ENCODE assay signal across 1 cellular context in genomic region chr3:124576565-124577493, GRCh38.
TF ChIP-seq lines count a peak whose summit lies in the region.

No MANE protein-coding gene starts in this region.

TF ChIP-seq in GM12878, 131 proteins besides CTCF, POLR2A, EP300 and RAD21 (continued from another document):
- TF ChIP-seq IRF4 (IDR thresholded peaks at IDR 0.05; ENCODE audit: low read depth, low read length) = peak; percentile 95
- peak; percentile 16; the same call in 1 of the 2 replicates for TF ChIP-seq PKNOX1 (IDR thresholded peaks at IDR 0.05)
- no peak for TF ChIP-seq HDAC2 (IDR thresholded peaks at IDR 0.05)
- no peak for TF ChIP-seq PAX8 (IDR thresholded peaks at IDR 0.05)
- peak; percentile 84 for TF ChIP-seq JUND (IDR thresholded peaks at IDR 0.05; ENCODE audit: low read depth, low read length)
- TF ChIP-seq RBBP5 (conservative IDR thresholded peaks at IDR 0.05) = no peak
- TF ChIP-seq STAT3 (IDR thresholded peaks at IDR 0.05; ENCODE audit: low read depth, low read length) = no peak
- TF ChIP-seq DPF2 (IDR thresholded peaks at IDR 0.05) = peak; percentile 47
- TF ChIP-seq BRCA1 (IDR thresholded peaks at IDR 0.05; ENCODE audit: low read depth, low read length) = no peak
- TF ChIP-seq ATF7 (IDR thresholded peaks at IDR 0.05; ENCODE audit: low read depth) = no peak
- no peak for TF ChIP-seq ZNF687 (IDR thresholded peaks at IDR 0.05)
- no peak for TF ChIP-seq E2F4 (IDR thresholded peaks at IDR 0.05; ENCODE audit: low read depth, low read length)
- no peak for TF ChIP-seq ZZZ3 (IDR thresholded peaks at IDR 0.05; ENCODE audit: control insufficient read depth, insufficient read length, low read depth)
- 0 out of 2 replicates have a peak, but pooled peaks have one; percentile 16 for TF ChIP-seq NR2F1 (conservative IDR thresholded peaks at IDR 0.05)
- TF ChIP-seq CHD1 (IDR thresholded peaks at IDR 0.05; ENCODE audit: low read depth, low read length) = no peak
